ENCODE assay signal across 1 cellular context in the genomic region with DNA sequence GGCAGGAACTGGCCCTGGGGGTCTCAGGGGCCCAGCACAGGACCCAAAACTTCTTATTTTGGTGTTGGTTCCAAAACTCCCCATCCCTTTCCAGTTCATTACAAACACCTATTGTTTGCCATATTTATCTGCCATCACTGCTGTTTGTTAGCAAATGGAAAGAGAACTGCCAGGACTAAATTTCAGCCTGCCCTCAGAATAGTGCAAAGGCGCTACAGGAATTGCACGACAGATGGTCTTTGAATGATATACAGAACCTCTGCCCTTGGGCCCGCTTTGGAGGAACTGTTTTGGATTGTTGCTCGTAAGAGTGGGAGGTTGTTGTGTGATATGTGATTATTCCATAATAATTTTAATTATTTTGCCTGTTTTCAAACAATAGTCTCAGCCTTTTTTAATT.
TF ChIP-seq lines count a peak whose summit lies in the region.

No MANE protein-coding gene starts in this region.

TF ChIP-seq in GM23338, 12 proteins besides CTCF, POLR2A, EP300 and RAD21:
- TF ChIP-seq, protein P1, sequence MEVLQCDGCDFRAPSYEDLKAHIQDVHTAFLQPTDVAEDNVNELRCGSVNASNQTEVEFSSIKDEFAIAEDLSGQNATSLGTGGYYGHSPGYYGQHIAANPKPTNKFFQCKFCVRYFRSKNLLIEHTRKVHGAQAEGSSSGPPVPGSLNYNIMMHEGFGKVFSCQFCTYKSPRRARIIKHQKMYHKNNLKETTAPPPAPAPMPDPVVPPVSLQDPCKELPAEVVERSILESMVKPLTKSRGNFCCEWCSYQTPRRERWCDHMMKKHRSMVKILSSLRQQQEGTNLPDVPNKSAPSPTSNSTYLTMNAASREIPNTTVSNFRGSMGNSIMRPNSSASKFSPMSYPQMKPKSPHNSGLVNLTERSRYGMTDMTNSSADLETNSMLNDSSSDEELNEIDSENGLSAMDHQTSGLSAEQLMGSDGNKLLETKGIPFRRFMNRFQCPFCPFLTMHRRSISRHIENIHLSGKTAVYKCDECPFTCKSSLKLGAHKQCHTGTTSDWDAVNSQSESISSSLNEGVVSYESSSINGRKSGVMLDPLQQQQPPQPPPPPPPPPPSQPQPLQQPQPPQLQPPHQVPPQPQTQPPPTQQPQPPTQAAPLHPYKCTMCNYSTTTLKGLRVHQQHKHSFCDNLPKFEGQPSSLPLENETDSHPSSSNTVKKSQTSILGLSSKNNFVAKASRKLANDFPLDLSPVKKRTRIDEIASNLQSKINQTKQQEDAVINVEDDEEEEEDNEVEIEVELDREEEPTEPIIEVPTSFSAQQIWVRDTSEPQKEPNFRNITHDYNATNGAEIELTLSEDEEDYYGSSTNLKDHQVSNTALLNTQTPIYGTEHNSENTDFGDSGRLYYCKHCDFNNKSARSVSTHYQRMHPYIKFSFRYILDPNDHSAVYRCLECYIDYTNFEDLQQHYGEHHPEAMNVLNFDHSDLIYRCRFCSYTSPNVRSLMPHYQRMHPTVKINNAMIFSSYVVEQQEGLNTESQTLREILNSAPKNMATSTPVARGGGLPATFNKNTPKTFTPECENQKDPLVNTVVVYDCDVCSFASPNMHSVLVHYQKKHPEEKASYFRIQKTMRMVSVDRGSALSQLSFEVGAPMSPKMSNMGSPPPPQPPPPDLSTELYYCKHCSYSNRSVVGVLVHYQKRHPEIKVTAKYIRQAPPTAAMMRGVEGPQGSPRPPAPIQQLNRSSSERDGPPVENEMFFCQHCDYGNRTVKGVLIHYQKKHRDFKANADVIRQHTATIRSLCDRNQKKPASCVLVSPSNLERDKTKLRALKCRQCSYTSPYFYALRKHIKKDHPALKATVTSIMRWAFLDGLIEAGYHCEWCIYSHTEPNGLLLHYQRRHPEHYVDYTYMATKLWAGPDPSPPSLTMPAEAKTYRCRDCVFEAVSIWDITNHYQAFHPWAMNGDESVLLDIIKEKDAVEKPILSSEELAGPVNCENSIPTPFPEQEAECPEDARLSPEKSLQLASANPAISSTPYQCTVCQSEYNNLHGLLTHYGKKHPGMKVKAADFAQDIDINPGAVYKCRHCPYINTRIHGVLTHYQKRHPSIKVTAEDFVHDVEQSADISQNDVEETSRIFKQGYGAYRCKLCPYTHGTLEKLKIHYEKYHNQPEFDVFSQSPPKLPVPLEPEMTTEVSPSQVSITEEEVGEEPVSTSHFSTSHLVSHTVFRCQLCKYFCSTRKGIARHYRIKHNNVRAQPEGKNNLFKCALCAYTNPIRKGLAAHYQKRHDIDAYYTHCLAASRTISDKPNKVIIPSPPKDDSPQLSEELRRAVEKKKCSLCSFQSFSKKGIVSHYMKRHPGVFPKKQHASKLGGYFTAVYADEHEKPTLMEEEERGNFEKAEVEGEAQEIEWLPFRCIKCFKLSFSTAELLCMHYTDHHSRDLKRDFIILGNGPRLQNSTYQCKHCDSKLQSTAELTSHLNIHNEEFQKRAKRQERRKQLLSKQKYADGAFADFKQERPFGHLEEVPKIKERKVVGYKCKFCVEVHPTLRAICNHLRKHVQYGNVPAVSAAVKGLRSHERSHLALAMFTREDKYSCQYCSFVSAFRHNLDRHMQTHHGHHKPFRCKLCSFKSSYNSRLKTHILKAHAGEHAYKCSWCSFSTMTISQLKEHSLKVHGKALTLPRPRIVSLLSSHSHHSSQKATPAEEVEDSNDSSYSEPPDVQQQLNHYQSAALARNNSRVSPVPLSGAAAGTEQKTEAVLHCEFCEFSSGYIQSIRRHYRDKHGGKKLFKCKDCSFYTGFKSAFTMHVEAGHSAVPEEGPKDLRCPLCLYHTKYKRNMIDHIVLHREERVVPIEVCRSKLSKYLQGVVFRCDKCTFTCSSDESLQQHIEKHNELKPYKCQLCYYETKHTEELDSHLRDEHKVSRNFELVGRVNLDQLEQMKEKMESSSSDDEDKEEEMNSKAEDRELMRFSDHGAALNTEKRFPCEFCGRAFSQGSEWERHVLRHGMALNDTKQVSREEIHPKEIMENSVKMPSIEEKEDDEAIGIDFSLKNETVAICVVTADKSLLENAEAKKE (CRISPR knock-in tag; IDR thresholded peaks at IDR 0.05): no peak
- TF ChIP-seq NANOG (IDR thresholded peaks at IDR 0.05; ENCODE audit: borderline replicate concordance) (no peak), STAT1 (IDR thresholded peaks at IDR 0.05; ENCODE audit: unreplicated experiment) (no peak), ZNF331 (CRISPR knock-in tag; IDR thresholded peaks at IDR 0.05; ENCODE audit: low read depth) (no peak), EZH2 (IDR thresholded peaks at IDR 0.05; ENCODE audit: low read depth, unreplicated experiment) (no peak), POLR2AphosphoS5 (IDR thresholded peaks at IDR 0.05; ENCODE audit: low read depth) (no peak), EZH2phosphoT487 (IDR thresholded peaks at IDR 0.05; ENCODE audit: unreplicated experiment) (no peak), JUNB (IDR thresholded peaks at IDR 0.05; ENCODE audit: unreplicated experiment) (no peak), CREB1 (CRISPR knock-in tag; IDR thresholded peaks at IDR 0.05; ENCODE audit: low read depth) (no peak), ZNF114 (CRISPR knock-in tag; IDR thresholded peaks at IDR 0.05) (no peak)
- TF ChIP-seq, protein P2, sequence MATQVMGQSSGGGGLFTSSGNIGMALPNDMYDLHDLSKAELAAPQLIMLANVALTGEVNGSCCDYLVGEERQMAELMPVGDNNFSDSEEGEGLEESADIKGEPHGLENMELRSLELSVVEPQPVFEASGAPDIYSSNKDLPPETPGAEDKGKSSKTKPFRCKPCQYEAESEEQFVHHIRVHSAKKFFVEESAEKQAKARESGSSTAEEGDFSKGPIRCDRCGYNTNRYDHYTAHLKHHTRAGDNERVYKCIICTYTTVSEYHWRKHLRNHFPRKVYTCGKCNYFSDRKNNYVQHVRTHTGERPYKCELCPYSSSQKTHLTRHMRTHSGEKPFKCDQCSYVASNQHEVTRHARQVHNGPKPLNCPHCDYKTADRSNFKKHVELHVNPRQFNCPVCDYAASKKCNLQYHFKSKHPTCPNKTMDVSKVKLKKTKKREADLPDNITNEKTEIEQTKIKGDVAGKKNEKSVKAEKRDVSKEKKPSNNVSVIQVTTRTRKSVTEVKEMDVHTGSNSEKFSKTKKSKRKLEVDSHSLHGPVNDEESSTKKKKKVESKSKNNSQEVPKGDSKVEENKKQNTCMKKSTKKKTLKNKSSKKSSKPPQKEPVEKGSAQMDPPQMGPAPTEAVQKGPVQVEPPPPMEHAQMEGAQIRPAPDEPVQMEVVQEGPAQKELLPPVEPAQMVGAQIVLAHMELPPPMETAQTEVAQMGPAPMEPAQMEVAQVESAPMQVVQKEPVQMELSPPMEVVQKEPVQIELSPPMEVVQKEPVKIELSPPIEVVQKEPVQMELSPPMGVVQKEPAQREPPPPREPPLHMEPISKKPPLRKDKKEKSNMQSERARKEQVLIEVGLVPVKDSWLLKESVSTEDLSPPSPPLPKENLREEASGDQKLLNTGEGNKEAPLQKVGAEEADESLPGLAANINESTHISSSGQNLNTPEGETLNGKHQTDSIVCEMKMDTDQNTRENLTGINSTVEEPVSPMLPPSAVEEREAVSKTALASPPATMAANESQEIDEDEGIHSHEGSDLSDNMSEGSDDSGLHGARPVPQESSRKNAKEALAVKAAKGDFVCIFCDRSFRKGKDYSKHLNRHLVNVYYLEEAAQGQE (IDR thresholded peaks at IDR 0.05; ENCODE audit: unreplicated experiment): no peak
- TF ChIP-seq, protein P3, sequence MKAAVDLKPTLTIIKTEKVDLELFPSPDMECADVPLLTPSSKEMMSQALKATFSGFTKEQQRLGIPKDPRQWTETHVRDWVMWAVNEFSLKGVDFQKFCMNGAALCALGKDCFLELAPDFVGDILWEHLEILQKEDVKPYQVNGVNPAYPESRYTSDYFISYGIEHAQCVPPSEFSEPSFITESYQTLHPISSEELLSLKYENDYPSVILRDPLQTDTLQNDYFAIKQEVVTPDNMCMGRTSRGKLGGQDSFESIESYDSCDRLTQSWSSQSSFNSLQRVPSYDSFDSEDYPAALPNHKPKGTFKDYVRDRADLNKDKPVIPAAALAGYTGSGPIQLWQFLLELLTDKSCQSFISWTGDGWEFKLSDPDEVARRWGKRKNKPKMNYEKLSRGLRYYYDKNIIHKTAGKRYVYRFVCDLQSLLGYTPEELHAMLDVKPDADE (IDR thresholded peaks at IDR 0.05): no peak
